In genomic region chr3:134235677-134236076, GRCh38 we compare ENCODE assay signal across 18 cellular contexts. TPM values are rescaled to one million over a fixed set of nuclear protein-coding genes. Genes with fewer than 3 reads are reported as not detected.
DNase-seq lines count a peak whose midpoint lies in the region; ATAC-seq, FAIRE-seq and TF ChIP-seq lines count a peak whose summit lies in the region.
"Had no signal": no experiment of that assay in that cellular context is flagged by ENCODE, and none has a peak within 500 bp of the region (broad histone marks: within the 10 kb centered on the region; RNA-seq: fewer than 3 reads in every experiment).

No MANE protein-coding gene starts in this region.

- H3K27me3 ChIP-seq in H1 (replicated peaks in 1 of 4; ENCODE audit: control insufficient read depth in 3 of 4, extremely low read depth in 1 of 4, insufficient read depth in 3 of 4, low read length in 3 of 4), result no peaks in the 10 kb centered on the region
- H3K27me3 ChIP-seq in upper lobe of right lung, result no peaks in the 10 kb centered on the region
- H3K27me3 ChIP-seq: SJCRH30 had no signal

- no peak overlapping the region for H2BK12ac ChIP-seq in H1 (ENCODE audit: low read depth, low read length)

- H3K4me3 ChIP-seq in H1 (ENCODE audit: extremely low read depth in 1 of 4, insufficient read depth in 2 of 4, low read depth in 3 of 4, low read length in 4 of 4), result no peak overlapping the region
- H3K4me3 ChIP-seq in upper lobe of right lung, result no peak overlapping the region
- H3K4me3 ChIP-seq: K562, SJCRH30, smooth muscle cell had no signal

- H4K8ac ChIP-seq in H1 (ENCODE audit: extremely low read depth, insufficient read depth, low read length), result no peak overlapping the region

- peaks cover 31% of the 10 kb centered on the region for H3K4me1 Mint-ChIP-seq in nephron progenitor cell

- CTCF ChIA-PET in H1 (lab: Charles Lee; ENCODE audit: partially characterized antibody), result interaction anchor here (3.6 kb wide), 1 partner anchor 23 kb away, joined by 21 read pairs; no protein-coding TSS in a partner anchor

- H3K56ac ChIP-seq in H1 (replicated peaks; ENCODE audit: insufficient read length, low read depth, low read length), result no peak overlapping the region

- peaks cover 11% of the 10 kb centered on the region for H3K36me3 Mint-ChIP-seq in nephron progenitor cell (ENCODE audit: low read depth)

- ATAC-seq in left ventricle myocardium superior (peak; percentile 14), Right ventricle myocardium superior (ENCODE audit: poor library complexity) (no peak), upper lobe of right lung (peak; percentile 19)
- ATAC-seq: K562 had no signal

- H3K27me3 Mint-ChIP-seq in nephron progenitor cell (ENCODE audit: low read depth, poor library complexity), result no peaks in the 10 kb centered on the region
- H3K27me3 Mint-ChIP-seq: memory B cell had no signal

- H3K36me3 ChIP-seq in H1 (ENCODE audit: control insufficient read depth in 2 of 4, insufficient read depth in 4 of 4, low read length in 3 of 4) (no peaks in the 10 kb centered on the region), upper lobe of right lung (no peaks in the 10 kb centered on the region)
- H3K36me3 ChIP-seq: SJCRH30 had no signal

- H2BK120ac ChIP-seq in H1 (replicated peaks; ENCODE audit: low read depth, low read length), result no peak overlapping the region

- H3K23me2 ChIP-seq in H1 (ENCODE audit: low read depth, low read length), result no peaks in the 10 kb centered on the region

- H4K5ac ChIP-seq in H1 (ENCODE audit: insufficient read length, low read depth, low read length), result no peak overlapping the region

- H2BK20ac ChIP-seq in H1 (ENCODE audit: low read length), result no peak overlapping the region

- H3K4me1 ChIP-seq in H1 (replicated peaks in 1 of 4; ENCODE audit: control insufficient read depth in 3 of 4, insufficient read depth in 4 of 4, low read length in 3 of 4) (peaks cover 0 to 6% (median 2%) of the 10 kb centered on the region in 4 experiments; a peak in 2 of 7 replicates), upper lobe of right lung (peaks cover 29% of the 10 kb centered on the region)

- H4K20me1 ChIP-seq in H1 (replicated peaks in 1 of 2; ENCODE audit: control insufficient read depth in 1 of 2, insufficient read depth in 2 of 2, low read length in 2 of 2), result peaks cover 7 to 19% of the 10 kb centered on the region in 2 experiments

- POLR2A ChIA-PET in H1 (lab: Charles Lee; ENCODE audit: partially characterized antibody), result interaction anchor here (0.8 to 3.6 kb wide), 2 partner anchors 11 to 15 kb away, joined by 3 to 16 read pairs; partner anchors contain the start of gene RYK

- no peak overlapping the region for H2BK15ac ChIP-seq in H1 (ENCODE audit: low read length)

- no peak overlapping the region for H3K4me3 Mint-ChIP-seq in nephron progenitor cell
- H3K4me3 Mint-ChIP-seq: HFFc6, memory B cell had no signal

- H3K79me2 ChIP-seq in H1 (ENCODE audit: control insufficient read depth in 1 of 2, insufficient read depth in 2 of 2, low read length in 2 of 2), result peaks cover 17 to 100% of the 10 kb centered on the region in 2 experiments

- H3K79me1 ChIP-seq in H1 (ENCODE audit: low read depth, low read length), result peaks cover 3% of the 10 kb centered on the region; the same call in 1 of the 2 replicates

- WGBS in H1 (ENCODE audit: extremely low coverage in 1 of 2, insufficient coverage in 1 of 2, insufficient read length in 1 of 2, insufficient replicate concordance in 2 of 2, low coverage in 1 of 2, low lambda C conversion rate in 2 of 2, missing lambda C conversion rate in 1 of 2), 2 experiments, result 75% methylated on average over 2 of the region's 2 CpGs; no CpG with 5 or more reads in 1 of the 2 experiments

- TF ChIP-seq EP300 in H1 (IDR thresholded peaks at IDR 0.05; ENCODE audit: borderline replicate concordance in 1 of 2, low read depth in 2 of 2, low read length in 2 of 2), result no peak

- peak; percentile 24 for FAIRE-seq in H1 (lab: Jason Lieb, UNC)
- no peak for FAIRE-seq in frontal cortex (lab: Jason Lieb, UNC)
- FAIRE-seq: K562 had no signal

- no peak overlapping the region for H3K14ac ChIP-seq in H1 (ENCODE audit: insufficient read length)

- no peak overlapping the region for H3K18ac ChIP-seq in H1 (ENCODE audit: extremely low read depth, low read length)

- H2AFZ ChIP-seq in H1 (ENCODE audit: low read length), result no peak overlapping the region

- DNase-seq in left ventricle myocardium superior (no peak), Right ventricle myocardium superior (no peak), H1 (ENCODE audit: low read depth in 1 of 2, low spot score in 2 of 2) (no peak), nephron progenitor cell (no peak), upper lobe of right lung (no peak), NCI-H1694 treated with DMSO at 0.1 percent for 48 hours (lab: John Stamatoyannopoulos, UW) (no peak), NCI-H524 treated with DMSO at 0.1 percent for 48 hours (lab: John Stamatoyannopoulos, UW) (no peak), frontal cortex (ENCODE audit: low spot score in 2 of 2) (no peak)
- DNase-seq: activated T-cell treated with anti-CD3 and anti-CD28 coated beads, Interleukin-2, amount 50 U/mL, for 48 hours; aorta; Caco-2; HFFc6; NCI-H226; occipital lobe; SJCRH30 had no signal

- no peak overlapping the region for H3K23ac ChIP-seq in H1 (ENCODE audit: insufficient read length)

- H3K27ac Mint-ChIP-seq in nephron progenitor cell, result peak overlapping the region; percentile 11
- H3K27ac Mint-ChIP-seq: HFFc6 had no signal

- no peak overlapping the region for H3K4me2 ChIP-seq in H1 (ENCODE audit: insufficient read depth in 1 of 2, low read depth in 2 of 2, low read length in 2 of 2)
- H3K4me2 ChIP-seq: smooth muscle cell had no signal

- H2BK5ac ChIP-seq in H1 (ENCODE audit: low read depth, low read length), result no peak overlapping the region

- no peak overlapping the region for H3K9ac ChIP-seq in H1 (replicated peaks in 1 of 4; ENCODE audit: extremely low read depth in 1 of 4, low read depth in 3 of 4, low read length in 3 of 4)

- no peak overlapping the region for H2AK5ac ChIP-seq in H1 (ENCODE audit: low read depth, low read length)

- TF ChIP-seq CTCF in H1 (IDR thresholded peaks at IDR 0.05; ENCODE audit: control extremely low read depth in 1 of 3, insufficient read depth in 1 of 3, low read depth in 1 of 3, low read length in 3 of 3) (no peak), nephron progenitor cell (IDR thresholded peaks at IDR 0.05) (no peak), upper lobe of right lung (IDR thresholded peaks at IDR 0.05) (no peak)

- H3K9me3 Mint-ChIP-seq in nephron progenitor cell, result peaks cover 4% of the 10 kb centered on the region
- H3K9me3 Mint-ChIP-seq: HFFc6, memory B cell had no signal

- TF ChIP-seq POLR2A in H1 (IDR thresholded peaks at IDR 0.05; ENCODE audit: control extremely low read depth in 1 of 2, low read depth in 2 of 2, low read length in 2 of 2), result no peak

- TF ChIP-seq RAD21 in H1 (IDR thresholded peaks at IDR 0.05 in 1 of 2, conservative IDR thresholded peaks at IDR 0.05 in 1 of 2; ENCODE audit: low read depth in 2 of 2, low read length in 2 of 2), result no peak

- intact Hi-C loops in left ventricle myocardium superior (cut with micrococcal nuclease) (no loop called here), Right ventricle myocardium superior (cut with DNase I) (no loop called here), upper lobe of right lung (cut with DNase I) (no loop called here)

- H3K9me3 ChIP-seq in H1 (ENCODE audit: insufficient read depth in 2 of 2, low read depth in 1 of 2, low read length in 1 of 2), result no peaks in the 10 kb centered on the region; a peak in 1 of 4 replicates
- H3K9me3 ChIP-seq in upper lobe of right lung, result no peaks in the 10 kb centered on the region
- H3K9me3 ChIP-seq: Caco-2, SJCRH30 had no signal

- no peak overlapping the region for H4K91ac ChIP-seq in H1 (replicated peaks; ENCODE audit: insufficient read length, low read length)

- H3K27ac ChIP-seq in H1 (ENCODE audit: low read depth, low read length) (no peak overlapping the region), upper lobe of right lung (peak overlapping the region; percentile 17)
- H3K27ac ChIP-seq: SJCRH30 had no signal

- no peak overlapping the region for H3K4ac ChIP-seq in H1 (replicated peaks; ENCODE audit: insufficient read length, low read depth, low read length)

TF ChIP-seq in H1, 55 proteins besides CTCF, POLR2A, EP300 and RAD21:
- TF ChIP-seq CREB1 (IDR thresholded peaks at IDR 0.05), result no peak
- no peak for TF ChIP-seq TCF12 (IDR thresholded peaks at IDR 0.05; ENCODE audit: low read depth, low read length)
- no peak for TF ChIP-seq CHD1 (IDR thresholded peaks at IDR 0.05; ENCODE audit: low read depth, low read length)
- TF ChIP-seq RXRA (IDR thresholded peaks at IDR 0.05; ENCODE audit: insufficient read depth, low read depth, low read length), result no peak
- TF ChIP-seq RNF2 (IDR thresholded peaks at IDR 0.05; ENCODE audit: borderline replicate concordance, low read depth, low read length, missing control alignments, poor library complexity, severe bottlenecking), result no peak
- no peak for TF ChIP-seq SAP30 (IDR thresholded peaks at IDR 0.05; ENCODE audit: insufficient read depth, insufficient replicate concordance, low read length)
- no peak for TF ChIP-seq CTBP2 (IDR thresholded peaks at IDR 0.05; ENCODE audit: borderline replicate concordance, insufficient read depth, insufficient read length, low read length)
- no peak for TF ChIP-seq BACH1 (IDR thresholded peaks at IDR 0.05; ENCODE audit: low read length)
- TF ChIP-seq TEAD4 (IDR thresholded peaks at IDR 0.05; ENCODE audit: low read depth, low read length), result no peak
TF ChIP-seq in H1: peak in this region for 0.

RNA-seq across cellular contexts. Expression of gene RYK, which starts 15.0 kb away (rescaled TPM):
- total RNA-seq in left ventricle myocardium superior (37.5 TPM), Right ventricle myocardium superior (34.2 TPM), upper lobe of right lung (56.6 TPM), frontal cortex (89.3 TPM)
- 63.8 and 66.9 TPM in 2 replicates for total RNA-seq in H1 (2021; fragmentation: NEBNext Ultra II Directional; extraction: Animal tissue kit (Norgen Biotek cat#: 25700))
- 22.0 and 30.5 TPM in 2 replicates for polyA plus RNA-seq in H1 (2011; rRNA removed)
- polyA plus RNA-seq in H1 (2011; cell fraction: cytosol; rRNA removed), result 32.4 TPM
- 58.9 TPM for polyA plus RNA-seq in H1 (2011; cell fraction: nucleus; rRNA removed)
- 31.9 to 56.8 TPM (median 40.2 TPM) in 4 replicates for polyA plus RNA-seq in H1 (2012, experiment 1 of 2)
- polyA plus RNA-seq in H1 (2012, experiment 2 of 2), result 6.5 TPM
- polyA plus RNA-seq in H1 (2013, experiment 1 of 2), result 84.7 TPM
- polyA plus RNA-seq in H1 (2013, experiment 2 of 2), result 87.1 TPM
- polyA minus RNA-seq in H1 (2011; rRNA and poly(A)+ RNA removed), result 71.7 and 103 TPM in 2 replicates
- 21.0 TPM for polyA minus RNA-seq in H1 (2011; cell fraction: cytosol; rRNA and poly(A)+ RNA removed)
- 79.4 TPM for polyA minus RNA-seq in H1 (2011; cell fraction: nucleus; rRNA and poly(A)+ RNA removed)
